Comparison of ENCODE assay signal across 25 cellular contexts in the genomic region with DNA sequence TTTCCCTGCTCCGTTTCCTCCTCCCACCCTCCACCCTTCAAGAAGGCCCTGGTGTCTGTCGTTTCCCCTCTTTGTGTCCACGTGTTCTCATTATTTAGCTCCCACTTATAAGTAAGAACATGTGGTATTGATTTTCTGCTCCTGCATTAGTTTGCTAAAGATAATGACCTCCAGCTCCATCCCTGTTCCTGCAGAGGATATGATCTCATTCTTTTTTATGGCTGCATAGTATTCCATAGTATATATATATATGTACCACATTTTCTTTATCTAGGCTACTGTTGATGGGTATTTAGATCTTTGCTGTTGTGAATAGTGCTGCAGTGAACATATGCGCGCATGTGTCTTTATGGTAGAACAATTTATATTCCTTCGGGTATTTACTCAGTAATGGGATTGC. TPM values are rescaled to one million over a fixed set of nuclear protein-coding genes. Genes with fewer than 3 reads are reported as not detected.
DNase-seq lines count a peak whose midpoint lies in the region; ATAC-seq, FAIRE-seq and TF ChIP-seq lines count a peak whose summit lies in the region.
"Had no signal": no experiment of that assay in that cellular context is flagged by ENCODE, and none has a peak within 500 bp of the region (broad histone marks: within the 10 kb centered on the region; RNA-seq: fewer than 3 reads in every experiment).

No MANE protein-coding gene starts in this region.

- peaks cover 13% of the 10 kb centered on the region for H3K36me3 ChIP-seq in CD8-positive, alpha-beta memory T cell (ENCODE audit: insufficient read depth, low read length)
- H3K36me3 ChIP-seq: SJCRH30 had no signal

- no peak overlapping the region for H3K27ac Mint-ChIP-seq in activated CD8-positive, alpha-beta memory T cell treated with anti-CD3 and anti-CD28 coated beads, Interleukin-2, amount 10 ng/mL, durations not matched to agents 7 days and 5 days
- peak overlapping the region in 3 of 8 donors; percentile 72 to 93 (median 76) for H3K27ac Mint-ChIP-seq in CD8-positive, alpha-beta memory T cell
- peak overlapping the region; percentile 10 for H3K27ac Mint-ChIP-seq in central memory CD8-positive, alpha-beta T cell (ENCODE audit: low read depth)
- H3K27ac Mint-ChIP-seq in neural crest cell (ENCODE audit: unreplicated experiment), result no peak overlapping the region
- no peak overlapping the region for H3K27ac Mint-ChIP-seq in activated T-cell treated with anti-CD3 and anti-CD28 coated beads, Interleukin-2, amount 50 U/mL, for 72 hours

- no peaks in the 10 kb centered on the region for H3K9me3 ChIP-seq in CD8-positive, alpha-beta memory T cell (ENCODE audit: low read length)
- H3K9me3 ChIP-seq: SJCRH30 had no signal

- CTCF ChIA-PET in activated CD8-positive, alpha-beta memory T cell treated with anti-CD3 and anti-CD28 coated beads, Interleukin-2, amount 10 ng/mL, durations not matched to agents 7 days and 5 days (lab: Charles Lee), result interaction anchor here (1.0 to 1.5 kb wide), 3 partner anchors 26 to 86 kb away, joined by 3 to 5 read pairs (median 3); no protein-coding TSS in a partner anchor
- CTCF ChIA-PET in CD8-positive, alpha-beta memory T cell (lab: Charles Lee), result interaction anchor here (0.7 to 11.0 kb wide), 3 partner anchors 15 to 958 kb away, joined by 3 to 116 read pairs (median 3); no protein-coding TSS in a partner anchor

- no peak overlapping the region for H3K4me3 Mint-ChIP-seq in activated CD8-positive, alpha-beta memory T cell treated with anti-CD3 and anti-CD28 coated beads, Interleukin-2, amount 10 ng/mL, durations not matched to agents 7 days and 5 days
- peak overlapping the region in 4 of 7 donors; percentile 5 to 74 (median 14) for H3K4me3 Mint-ChIP-seq in CD8-positive, alpha-beta memory T cell
- no peak overlapping the region for H3K4me3 Mint-ChIP-seq in central memory CD8-positive, alpha-beta T cell
- H3K4me3 Mint-ChIP-seq in neural crest cell, result peak overlapping the region; percentile 66
- no peak overlapping the region for H3K4me3 Mint-ChIP-seq in activated T-cell treated with anti-CD3 and anti-CD28 coated beads, Interleukin-2, amount 50 U/mL, for 72 hours

- no peak for TF ChIP-seq POLR2A in GM12891 (IDR thresholded peaks at IDR 0.05; ENCODE audit: low read depth, low read length)

- H3K4me3 ChIP-seq in CD8-positive, alpha-beta memory T cell (ENCODE audit: low read length), result no peak overlapping the region
- H3K4me3 ChIP-seq: SJCRH30 had no signal

- peaks cover 36% of the 10 kb centered on the region for H3K4me1 ChIP-seq in CD8-positive, alpha-beta memory T cell (ENCODE audit: insufficient read depth, low read length)

- TF ChIP-seq CTCF in neural crest cell (conservative IDR thresholded peaks at IDR 0.05), result no peak

- POLR2A ChIA-PET in CD8-positive, alpha-beta memory T cell (lab: Charles Lee), result no interaction called here

- no peak for FAIRE-seq in GM12891 (lab: Jason Lieb, UNC)
- FAIRE-seq: D721Med had no signal

- DNase-seq in activated CD8-positive, alpha-beta memory T cell treated with anti-CD3 and anti-CD28 coated beads, Interleukin-2, amount 10 ng/mL, durations not matched to agents 7 days and 5 days, result peak; percentile 14
- DNase-seq in activated CD8-positive, alpha-beta memory T cell treated with anti-CD3 and anti-CD28 coated beads for 24 hours, result no peak
- no peak for DNase-seq in CD8-positive, alpha-beta memory T cell
- DNase-seq in central memory CD8-positive, alpha-beta T cell (ENCODE audit: low spot score in 2 of 2), result no peak
- DNase-seq in neural crest cell (ENCODE audit: low read depth, low spot score) (no peak), NCI-H1092 treated with DMSO at 0.1 percent for 48 hours (lab: John Stamatoyannopoulos, UW) (no peak), GM12891 (ENCODE audit: insufficient read length, low spot score) (no peak)
- DNase-seq in activated T-cell treated with anti-CD3 and anti-CD28 coated beads, Interleukin-2, amount 50 U/mL, for 72 hours, result no peak
- DNase-seq: AML-193; DMS53; GF-D8; IMR-90; Karpas-422; MV-4-11; NCI-H1694; NCI-H2081; NCI-H2171; NCI-H345; NCI-H524; NCI-H774; NK-92 treated with Interleukin-12 subunit alpha and Interleukin-12 subunit beta, amount 100 ng/mL, for 24 hours had no signal

- H3K36me3 Mint-ChIP-seq in activated CD8-positive, alpha-beta memory T cell treated with anti-CD3 and anti-CD28 coated beads, Interleukin-2, amount 10 ng/mL, durations not matched to agents 7 days and 5 days, result peaks cover 53% of the 10 kb centered on the region
- H3K36me3 Mint-ChIP-seq in CD8-positive, alpha-beta memory T cell, result peaks cover 14 to 77% (median 17%) of the 10 kb centered on the region in 3 donors
- peaks cover 41% of the 10 kb centered on the region for H3K36me3 Mint-ChIP-seq in central memory CD8-positive, alpha-beta T cell (ENCODE audit: insufficient read depth)
- peaks cover 14% of the 10 kb centered on the region for H3K36me3 Mint-ChIP-seq in neural crest cell (ENCODE audit: low read depth)
- H3K36me3 Mint-ChIP-seq in activated T-cell treated with anti-CD3 and anti-CD28 coated beads, Interleukin-2, amount 50 U/mL, for 72 hours (ENCODE audit: insufficient read depth in 2 of 2), result peaks cover 20 to 35% of the 10 kb centered on the region in 2 donors

- H3K9me3 Mint-ChIP-seq in activated CD8-positive, alpha-beta memory T cell treated with anti-CD3 and anti-CD28 coated beads, Interleukin-2, amount 10 ng/mL, durations not matched to agents 7 days and 5 days (ENCODE audit: low read depth), result peaks cover 3% of the 10 kb centered on the region
- H3K9me3 Mint-ChIP-seq in CD8-positive, alpha-beta memory T cell, result peaks cover 0 to 7% (median 0%) of the 10 kb centered on the region in 5 donors
- H3K9me3 Mint-ChIP-seq in central memory CD8-positive, alpha-beta T cell, result no peaks in the 10 kb centered on the region
- H3K9me3 Mint-ChIP-seq in neural crest cell, result peaks cover 2% of the 10 kb centered on the region
- H3K9me3 Mint-ChIP-seq in activated T-cell treated with anti-CD3 and anti-CD28 coated beads, Interleukin-2, amount 50 U/mL, for 72 hours, result no peaks in the 10 kb centered on the region

- H3K27me3 ChIP-seq in CD8-positive, alpha-beta memory T cell (ENCODE audit: insufficient read depth, low read length, poor library complexity, severe bottlenecking), result no peaks in the 10 kb centered on the region
- H3K27me3 ChIP-seq: SJCRH30 had no signal

- no peak for ATAC-seq in activated CD8-positive, alpha-beta memory T cell treated with anti-CD3 and anti-CD28 coated beads, Interleukin-2, amount 10 ng/mL, durations not matched to agents 7 days and 5 days
- ATAC-seq in central memory CD8-positive, alpha-beta T cell (replicated peaks; ENCODE audit: extremely low read depth, poor library complexity, severe bottlenecking), result no peak
- ATAC-seq in activated T-cell treated with anti-CD3 and anti-CD28 coated beads, Interleukin-2, amount 50 U/mL, for 72 hours (replicated peaks in 1 of 2), result no peak
- ATAC-seq: Panc1 had no signal

- peaks cover 37% of the 10 kb centered on the region for H3K4me1 Mint-ChIP-seq in activated CD8-positive, alpha-beta memory T cell treated with anti-CD3 and anti-CD28 coated beads, Interleukin-2, amount 10 ng/mL, durations not matched to agents 7 days and 5 days
- peaks cover 63 to 74% (median 74%) of the 10 kb centered on the region in 3 donors for H3K4me1 Mint-ChIP-seq in CD8-positive, alpha-beta memory T cell
- peaks cover 62% of the 10 kb centered on the region for H3K4me1 Mint-ChIP-seq in central memory CD8-positive, alpha-beta T cell
- H3K4me1 Mint-ChIP-seq in neural crest cell, result peaks cover 50% of the 10 kb centered on the region
- peaks cover 47% of the 10 kb centered on the region for H3K4me1 Mint-ChIP-seq in activated T-cell treated with anti-CD3 and anti-CD28 coated beads, Interleukin-2, amount 50 U/mL, for 72 hours (ENCODE audit: low read depth)

- no peaks in the 10 kb centered on the region for H3K27me3 Mint-ChIP-seq in activated CD8-positive, alpha-beta memory T cell treated with anti-CD3 and anti-CD28 coated beads, Interleukin-2, amount 10 ng/mL, durations not matched to agents 7 days and 5 days
- H3K27me3 Mint-ChIP-seq in CD8-positive, alpha-beta memory T cell, result peaks cover 0 to 2% of the 10 kb centered on the region in 2 donors
- no peaks in the 10 kb centered on the region for H3K27me3 Mint-ChIP-seq in central memory CD8-positive, alpha-beta T cell
- H3K27me3 Mint-ChIP-seq in neural crest cell (ENCODE audit: low read depth), result peaks cover 22% of the 10 kb centered on the region
- H3K27me3 Mint-ChIP-seq in activated T-cell treated with anti-CD3 and anti-CD28 coated beads, Interleukin-2, amount 50 U/mL, for 72 hours (ENCODE audit: low read depth), result no peaks in the 10 kb centered on the region

- no peak overlapping the region for H3K27ac ChIP-seq in CD8-positive, alpha-beta memory T cell (ENCODE audit: low read depth, low read length)
- H3K27ac ChIP-seq: C4-2B, SJCRH30 had no signal

TF ChIP-seq in GM12891, 5 proteins besides CTCF, POLR2A, EP300 and RAD21:
- TF ChIP-seq SPI1 (IDR thresholded peaks at IDR 0.05; ENCODE audit: low read depth, low read length) (no peak), POU2F2 (IDR thresholded peaks at IDR 0.05; ENCODE audit: low read depth, low read length) (no peak), POLR2AphosphoS5 (IDR thresholded peaks at IDR 0.05; ENCODE audit: low read depth, low read length) (no peak), TAF1 (IDR thresholded peaks at IDR 0.05; ENCODE audit: low read depth, low read length) (no peak), PAX5 (IDR thresholded peaks at IDR 0.05; ENCODE audit: insufficient read depth, low read length, severe bottlenecking) (no peak)

RNA-seq across cellular contexts. Expression of gene ST6GAL1, which starts 4.8 kb away (rescaled TPM):
- 100 to 1,000 TPM in 1 of 2 experiments, 10 to 100 TPM in 1; 77.9 to 102 TPM for total RNA-seq in activated CD8-positive, alpha-beta memory T cell treated with anti-CD3 and anti-CD28 coated beads, Interleukin-2, amount 10 ng/mL, durations not matched to agents 7 days and 5 days
- 100 to 1,000 TPM in 1 of 2 experiments, 10 to 100 TPM in 1; 96.8 to 108 TPM for total RNA-seq in CD8-positive, alpha-beta memory T cell
- 139 TPM for polyA plus RNA-seq in CD8-positive, alpha-beta memory T cell
- total RNA-seq in neural crest cell, result 32.6 and 35.1 TPM in 2 replicates
- 100 to 1,000 TPM in 1 of 2 donors, 10 to 100 TPM in 1; 98.1 to 104 TPM for total RNA-seq in activated T-cell treated with anti-CD3 and anti-CD28 coated beads, Interleukin-2, amount 50 U/mL, for 72 hours
- polyA plus RNA-seq in GM12891 (2012; ENCODE audit: low read depth, missing spikeins), result 85.5 TPM

Comparison
In these comparisons a context has a peak if more than half of its experiments do, and no peak if none do; other contexts are left out.
1. H3K4me3 Mint-ChIP-seq: peak in CD8-positive, alpha-beta memory T cell (4 of 7) and neural crest cell (single experiment); none in activated CD8-positive, alpha-beta memory T cell treated with anti-CD3 and anti-CD28 coated beads, Interleukin-2, amount 10 ng/mL, durations not matched to agents 7 days and 5 days (single experiment), central memory CD8-positive, alpha-beta T cell (single experiment) and activated T-cell treated with anti-CD3 and anti-CD28 coated beads, Interleukin-2, amount 50 U/mL, for 72 hours (0 of 2).